Comparison of ENCODE assay signal across 2 cellular contexts in genomic region chr12:113479578-113480335, GRCh38.
TF ChIP-seq lines count a peak whose summit lies in the region.

No MANE protein-coding gene starts in this region.

TF ChIP-seq in IMR-90, 13 proteins besides CTCF, POLR2A, EP300 and RAD21:
- TF ChIP-seq RFX5 (IDR thresholded peaks at IDR 0.05; ENCODE audit: low read depth, low read length) (no peak), CEBPB (IDR thresholded peaks at IDR 0.05; ENCODE audit: low read depth, low read length) (peak; percentile 45; the same call in 1 of the 2 replicates)

TF ChIP-seq in liver, 16 proteins besides CTCF, POLR2A, EP300 and RAD21:
- TF ChIP-seq FOXA1 (IDR thresholded peaks at IDR 0.05) (no peak), HNF4A (conservative IDR thresholded peaks at IDR 0.05) (peak in 1 of 2 donors; percentile 23), REST (IDR thresholded peaks at IDR 0.05) (peak; percentile 100)
